ENCODE assay signal across 32 cellular contexts in genomic region chr22:34334893-34335292, GRCh38.
"Had no signal": no experiment of that assay in that cellular context is flagged by ENCODE, and none has a peak within 500 bp of the region (broad histone marks: within the 10 kb centered on the region; RNA-seq: fewer than 3 reads in every experiment).

No MANE protein-coding gene starts in this region.

- H3K4me3 Mint-ChIP-seq: activated CD4-positive, alpha-beta memory T cell treated with anti-CD3 and anti-CD28 coated beads for 36 hours; activated CD4-positive, alpha-beta T cell treated with anti-CD3 and anti-CD28 coated beads, Interleukin-2, amount 10 ng/mL, durations not matched to agents 24 days and 14 days; activated naive CD4-positive, alpha-beta T cell treated with anti-CD3 and anti-CD28 coated beads for 36 hours; activated naive CD8-positive, alpha-beta T cell treated with anti-CD3 and anti-CD28 coated beads for 36 hours; activated T-helper 1 cell treated with anti-CD3 and anti-CD28 coated beads, Interleukin-12 subunit alpha, Interleukin-12 subunit beta, Interleukin-2, Interleukin-4 antibody, amounts not matched to agents 30 ng/mL and 10 ng/mL and 1 ng/mL, durations not matched to agents 14 hours and 24 hours and 36 hours; brain; natural killer cell; neural progenitor cell had no signal

- H3K4me3 ChIP-seq: adrenal gland, cardiac muscle cell, coronary artery, dorsolateral prefrontal cortex, heart right ventricle, left lung, lower lobe of right lung, neural progenitor cell, right atrium auricular region, smooth muscle cell, tibial nerve had no signal

- H3K27ac Mint-ChIP-seq: activated CD4-positive, alpha-beta memory T cell treated with anti-CD3 and anti-CD28 coated beads for 36 hours; activated CD4-positive, alpha-beta T cell treated with anti-CD3 and anti-CD28 coated beads, Interleukin-2, amount 10 ng/mL, durations not matched to agents 24 days and 14 days; activated naive CD4-positive, alpha-beta T cell treated with anti-CD3 and anti-CD28 coated beads for 36 hours; activated naive CD8-positive, alpha-beta T cell treated with anti-CD3 and anti-CD28 coated beads for 36 hours; activated T-helper 1 cell treated with anti-CD3 and anti-CD28 coated beads, Interleukin-12 subunit alpha, Interleukin-12 subunit beta, Interleukin-2, Interleukin-4 antibody, amounts not matched to agents 30 ng/mL and 10 ng/mL and 1 ng/mL, durations not matched to agents 14 hours and 24 hours and 36 hours; brain; natural killer cell; neural progenitor cell had no signal

- H3K27me3 ChIP-seq: adrenal gland, cardiac muscle cell, dorsolateral prefrontal cortex, heart right ventricle, left lung, neural progenitor cell, right atrium auricular region, tibial nerve had no signal

- H3K36me3 ChIP-seq: adrenal gland, cardiac muscle cell, heart right ventricle, left lung, lower lobe of right lung, right atrium auricular region, tibial nerve had no signal

- H2AFZ ChIP-seq: neural progenitor cell, parathyroid adenoma had no signal

- H3K79me2 ChIP-seq: parathyroid adenoma had no signal

- H3K4me1 Mint-ChIP-seq: activated CD4-positive, alpha-beta T cell treated with anti-CD3 and anti-CD28 coated beads, Interleukin-2, amount 10 ng/mL, durations not matched to agents 24 days and 14 days; activated naive CD8-positive, alpha-beta T cell treated with anti-CD3 and anti-CD28 coated beads for 36 hours; brain; natural killer cell; neural progenitor cell had no signal

- H3K27ac ChIP-seq: adrenal gland, cardiac muscle cell, coronary artery, dorsolateral prefrontal cortex, heart right ventricle, left lung, lower lobe of right lung, neural progenitor cell, parathyroid adenoma, right atrium auricular region, tibial nerve had no signal

- H3K36me3 Mint-ChIP-seq: activated CD4-positive, alpha-beta memory T cell treated with anti-CD3 and anti-CD28 coated beads for 36 hours; activated naive CD8-positive, alpha-beta T cell treated with anti-CD3 and anti-CD28 coated beads for 36 hours; brain; natural killer cell; neural progenitor cell had no signal

- H3K27me3 Mint-ChIP-seq: activated CD4-positive, alpha-beta memory T cell treated with anti-CD3 and anti-CD28 coated beads for 36 hours; activated CD4-positive, alpha-beta T cell treated with anti-CD3 and anti-CD28 coated beads, Interleukin-2, amount 10 ng/mL, durations not matched to agents 24 days and 14 days had no signal

- H3K4me1 ChIP-seq: adrenal gland, heart right ventricle, left lung, lower lobe of right lung, neural progenitor cell, parathyroid adenoma, right atrium auricular region, tibial nerve had no signal

- H3K4me2 ChIP-seq: neural progenitor cell, smooth muscle cell had no signal

- DNase-seq: activated CD4-positive, alpha-beta memory T cell treated with anti-CD3 and anti-CD28 coated beads for 36 hours; activated CD4-positive, alpha-beta T cell treated with anti-CD3 and anti-CD28 coated beads, Interleukin-2, amount 10 ng/mL, durations not matched to agents 24 days and 14 days; activated CD4-positive, CD25-positive, alpha-beta regulatory T cell treated with anti-CD3 and anti-CD28 coated beads, Interleukin-2, amount 50 U/mL, for 72 hours; activated CD8-positive, alpha-beta memory T cell treated with anti-CD3 and anti-CD28 coated beads, Interleukin-2, amount 50 U/mL, for 4 hours; activated effector memory CD4-positive, alpha-beta T cell treated with anti-CD3 and anti-CD28 coated beads, Interleukin-2, amount 50 U/mL, for 16 hours; activated naive CD4-positive, alpha-beta T cell treated with anti-CD3 and anti-CD28 coated beads for 36 hours; activated naive CD8-positive, alpha-beta T cell treated with anti-CD3 and anti-CD28 coated beads for 36 hours; activated T-cell treated with anti-CD3 and anti-CD28 coated beads, Interleukin-2, amount 50 U/mL, for 1 hour; adrenal gland; aorta; cerebellar nuclear complex; dorsolateral prefrontal cortex; effector memory CD4-positive, alpha-beta T cell; foreskin fibroblast; heart right ventricle; left lung; lower lobe of right lung; mesenchymal stem cell; natural killer cell; occipital lobe; stimulated activated CD4-positive, alpha-beta T cell treated with anti-CD3 and anti-CD28 coated beads, Interleukin-2, amount 100 ng/mL, for 24 hours; stimulated activated naive CD4-positive, alpha-beta T cell treated with Interleukin-2 at 50 U/mL for 16 hours; T-helper 9 cell had no signal

- ATAC-seq: heart right ventricle, left lung, lower lobe of right lung, natural killer cell had no signal
